ENCODE assay signal across 25 cellular contexts in the genomic region with DNA sequence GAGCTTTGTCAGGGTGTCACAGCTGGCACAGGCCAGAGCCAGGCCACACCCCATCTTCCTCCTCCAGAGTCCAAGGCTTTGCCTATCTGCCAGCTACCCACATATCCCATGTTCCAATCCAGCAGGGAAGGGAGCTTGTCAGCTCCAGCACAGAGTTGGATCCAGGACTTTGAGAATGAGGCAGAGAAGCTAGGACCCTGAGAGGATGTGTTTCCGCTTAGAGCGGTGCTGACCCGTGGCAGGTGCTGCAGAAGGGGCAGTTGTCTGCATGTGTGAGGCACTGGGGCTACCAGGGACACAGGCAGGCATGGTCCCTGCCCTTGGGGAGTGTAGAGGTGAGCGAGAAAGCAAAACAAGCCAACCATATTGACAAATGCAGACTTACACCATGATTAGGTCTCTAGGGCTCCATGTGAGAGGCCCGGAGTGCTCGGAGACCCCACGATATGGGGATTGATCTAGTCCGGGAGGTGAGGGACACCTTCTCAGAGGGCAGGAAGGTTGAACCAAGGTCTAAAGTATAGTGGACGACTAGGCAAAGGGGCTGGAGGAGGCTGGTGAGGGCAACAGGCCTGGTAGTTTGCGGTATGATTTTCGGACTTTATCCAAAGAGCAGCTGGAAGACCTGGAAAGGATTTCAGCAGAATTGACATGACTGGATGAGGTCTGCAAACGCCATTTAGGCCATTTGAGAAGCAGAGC.
"Had no signal": no experiment of that assay in that cellular context is flagged by ENCODE, and none has a peak within 500 bp of the region (broad histone marks: within the 10 kb centered on the region; RNA-seq: fewer than 3 reads in every experiment).

No MANE protein-coding gene starts in this region.

- H3K4me1 Mint-ChIP-seq: activated naive CD4-positive, alpha-beta T cell treated with anti-CD3 and anti-CD28 coated beads, Interleukin-2, amount 50 U/mL, for 24 hours; endodermal cell had no signal

- H3K27ac ChIP-seq: adrenal gland, ascending aorta, brain microvascular endothelial cell, epithelial cell of prostate, parathyroid adenoma, right lobe of liver, thoracic aorta had no signal

- H3K27ac Mint-ChIP-seq: activated CD8-positive, alpha-beta T cell treated with anti-CD3 and anti-CD28 coated beads, Interleukin-2, amount 10 ng/mL, durations not matched to agents 7 days and 5 days; activated naive CD4-positive, alpha-beta T cell treated with anti-CD3 and anti-CD28 coated beads, Interleukin-2, amount 50 U/mL, for 24 hours; endodermal cell; natural killer cell treated with Interleukin-12 subunit alpha and Interleukin-12 subunit beta and Interleukin-15 and Interleukin-18, amount 100 ng/mL, for 72 hours; type B pancreatic cell had no signal

- H3K4me3 ChIP-seq: adrenal gland, ascending aorta, right lobe of liver, thoracic aorta had no signal

- H3K9me3 Mint-ChIP-seq: activated naive CD4-positive, alpha-beta T cell treated with anti-CD3 and anti-CD28 coated beads, Interleukin-2, amount 50 U/mL, for 24 hours; natural killer cell treated with Interleukin-12 subunit alpha and Interleukin-12 subunit beta and Interleukin-15 and Interleukin-18, amount 100 ng/mL, for 72 hours had no signal

- H3K27me3 ChIP-seq: adrenal gland, ascending aorta, brain microvascular endothelial cell, right lobe of liver had no signal

- H3K4me1 ChIP-seq: parathyroid adenoma had no signal

- H3K36me3 ChIP-seq: adrenal gland, ascending aorta, brain microvascular endothelial cell, right lobe of liver, thoracic aorta had no signal

- H3K36me3 Mint-ChIP-seq: natural killer cell treated with Interleukin-12 subunit alpha and Interleukin-12 subunit beta and Interleukin-15 and Interleukin-18, amount 100 ng/mL, for 72 hours had no signal

- ATAC-seq: activated CD8-positive, alpha-beta T cell treated with anti-CD3 and anti-CD28 coated beads, Interleukin-2, amount 10 ng/mL, durations not matched to agents 7 days and 5 days had no signal

- DNase-seq: activated CD4-positive, alpha-beta T cell treated with anti-CD3 and anti-CD28 coated beads for 1 hour; activated CD4-positive, alpha-beta T cell treated with anti-CD3 and anti-CD28 coated beads, Interleukin-2, amount 50 U/mL, for 1 hour; activated CD8-positive, alpha-beta T cell treated with anti-CD3 and anti-CD28 coated beads, Interleukin-2, amount 10 ng/mL, durations not matched to agents 7 days and 5 days; activated gamma-delta T cell treated with Interleukin-2 at 50 U/mL for 16 hours; adrenal gland; brain microvascular endothelial cell; central memory CD4-positive, alpha-beta T cell; endodermal cell; mammary epithelial cell; midbrain; nucleus accumbens; small intestine; stimulated activated CD4-positive, alpha-beta T cell treated with anti-CD3 and anti-CD28 coated beads, Interleukin-15, amount 100 ng/mL, for 24 hours; stimulated activated CD4-positive, alpha-beta T cell treated with anti-CD3 and anti-CD28 coated beads, Interleukin-2, amount 100 ng/mL, for 48 hours; stimulated activated CD8-positive, alpha-beta memory T cell treated with anti-CD3 and anti-CD28 coated beads, Interleukin-4, amount 100 ng/mL, for 48 hours; stimulated activated naive CD4-positive, alpha-beta T cell; T-helper 9 cell had no signal

- H3K9me3 ChIP-seq: adrenal gland, ascending aorta, thoracic aorta had no signal

- H3K27me3 Mint-ChIP-seq: activated naive CD4-positive, alpha-beta T cell treated with anti-CD3 and anti-CD28 coated beads, Interleukin-2, amount 50 U/mL, for 24 hours; type B pancreatic cell had no signal

- H3K4me3 Mint-ChIP-seq: activated CD8-positive, alpha-beta T cell treated with anti-CD3 and anti-CD28 coated beads, Interleukin-2, amount 10 ng/mL, durations not matched to agents 7 days and 5 days; activated naive CD4-positive, alpha-beta T cell treated with anti-CD3 and anti-CD28 coated beads, Interleukin-2, amount 50 U/mL, for 24 hours; endodermal cell; natural killer cell treated with Interleukin-12 subunit alpha and Interleukin-12 subunit beta and Interleukin-15 and Interleukin-18, amount 100 ng/mL, for 72 hours; type B pancreatic cell had no signal
